Comparison of ENCODE assay signal across 2 cellular contexts in the genomic region with DNA sequence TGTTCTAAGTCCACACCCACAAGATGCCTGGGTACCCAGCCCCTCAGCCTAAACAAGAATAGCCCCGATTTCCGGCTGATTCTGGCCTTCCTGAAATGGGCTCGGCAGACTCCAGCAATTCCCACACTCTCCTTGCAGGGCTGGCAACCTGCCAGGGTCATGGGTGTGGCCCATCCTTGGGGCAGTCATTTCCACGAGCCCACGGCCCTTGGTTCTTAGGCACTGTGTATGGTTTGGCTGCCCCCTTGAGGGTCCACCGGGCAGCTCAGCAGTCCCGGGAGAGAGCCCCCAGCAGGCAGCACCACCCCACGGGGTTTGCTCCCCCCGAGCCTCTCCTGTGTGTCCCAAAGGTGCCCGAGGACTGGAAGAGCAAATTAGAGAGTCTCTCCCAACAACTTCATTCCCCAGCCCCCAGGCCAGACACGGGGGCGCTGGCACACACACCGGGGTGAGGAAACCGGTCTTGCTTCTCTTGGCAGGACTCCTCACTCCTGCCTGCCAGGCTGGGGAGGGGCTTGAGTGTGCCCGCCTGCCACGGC.
TF ChIP-seq lines count a peak whose summit lies in the region.

No MANE protein-coding gene starts in this region.

TF ChIP-seq in SK-N-SH, 30 proteins besides CTCF, POLR2A, EP300 and RAD21 (continued from another document):
- TF ChIP-seq, protein P1, sequence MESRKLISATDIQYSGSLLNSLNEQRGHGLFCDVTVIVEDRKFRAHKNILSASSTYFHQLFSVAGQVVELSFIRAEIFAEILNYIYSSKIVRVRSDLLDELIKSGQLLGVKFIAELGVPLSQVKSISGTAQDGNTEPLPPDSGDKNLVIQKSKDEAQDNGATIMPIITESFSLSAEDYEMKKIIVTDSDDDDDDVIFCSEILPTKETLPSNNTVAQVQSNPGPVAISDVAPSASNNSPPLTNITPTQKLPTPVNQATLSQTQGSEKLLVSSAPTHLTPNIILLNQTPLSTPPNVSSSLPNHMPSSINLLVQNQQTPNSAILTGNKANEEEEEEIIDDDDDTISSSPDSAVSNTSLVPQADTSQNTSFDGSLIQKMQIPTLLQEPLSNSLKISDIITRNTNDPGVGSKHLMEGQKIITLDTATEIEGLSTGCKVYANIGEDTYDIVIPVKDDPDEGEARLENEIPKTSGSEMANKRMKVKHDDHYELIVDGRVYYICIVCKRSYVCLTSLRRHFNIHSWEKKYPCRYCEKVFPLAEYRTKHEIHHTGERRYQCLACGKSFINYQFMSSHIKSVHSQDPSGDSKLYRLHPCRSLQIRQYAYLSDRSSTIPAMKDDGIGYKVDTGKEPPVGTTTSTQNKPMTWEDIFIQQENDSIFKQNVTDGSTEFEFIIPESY (IDR thresholded peaks at IDR 0.05; ENCODE audit: borderline replicate concordance, low read depth), result no peak
- TF ChIP-seq JUND (IDR thresholded peaks at IDR 0.05), result no peak
- TF ChIP-seq POLR2AphosphoS5 (IDR thresholded peaks at IDR 0.05; ENCODE audit: low read depth, low read length), result no peak
- TF ChIP-seq ELF1 (IDR thresholded peaks at IDR 0.05), result no peak
- no peak for TF ChIP-seq RXRA (IDR thresholded peaks at IDR 0.05; ENCODE audit: borderline replicate concordance, low read depth)
- no peak for TF ChIP-seq NRF1 (IDR thresholded peaks at IDR 0.05; ENCODE audit: low read depth, low read length)
- no peak for TF ChIP-seq NFIC (IDR thresholded peaks at IDR 0.05; ENCODE audit: borderline replicate concordance)
- TF ChIP-seq, protein P2, sequence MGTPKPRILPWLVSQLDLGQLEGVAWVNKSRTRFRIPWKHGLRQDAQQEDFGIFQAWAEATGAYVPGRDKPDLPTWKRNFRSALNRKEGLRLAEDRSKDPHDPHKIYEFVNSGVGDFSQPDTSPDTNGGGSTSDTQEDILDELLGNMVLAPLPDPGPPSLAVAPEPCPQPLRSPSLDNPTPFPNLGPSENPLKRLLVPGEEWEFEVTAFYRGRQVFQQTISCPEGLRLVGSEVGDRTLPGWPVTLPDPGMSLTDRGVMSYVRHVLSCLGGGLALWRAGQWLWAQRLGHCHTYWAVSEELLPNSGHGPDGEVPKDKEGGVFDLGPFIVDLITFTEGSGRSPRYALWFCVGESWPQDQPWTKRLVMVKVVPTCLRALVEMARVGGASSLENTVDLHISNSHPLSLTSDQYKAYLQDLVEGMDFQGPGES (IDR thresholded peaks at IDR 0.05; ENCODE audit: low read depth, low read length), result no peak
- TF ChIP-seq YY1 (IDR thresholded peaks at IDR 0.05; ENCODE audit: low read depth), result no peak
- TF ChIP-seq GATA2 (CRISPR knock-in tag; IDR thresholded peaks at IDR 0.05), result no peak
- TF ChIP-seq, protein P3, sequence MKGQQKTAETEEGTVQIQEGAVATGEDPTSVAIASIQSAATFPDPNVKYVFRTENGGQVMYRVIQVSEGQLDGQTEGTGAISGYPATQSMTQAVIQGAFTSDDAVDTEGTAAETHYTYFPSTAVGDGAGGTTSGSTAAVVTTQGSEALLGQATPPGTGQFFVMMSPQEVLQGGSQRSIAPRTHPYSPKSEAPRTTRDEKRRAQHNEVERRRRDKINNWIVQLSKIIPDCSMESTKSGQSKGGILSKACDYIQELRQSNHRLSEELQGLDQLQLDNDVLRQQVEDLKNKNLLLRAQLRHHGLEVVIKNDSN (IDR thresholded peaks at IDR 0.05; ENCODE audit: borderline replicate concordance, low read depth), result no peak
- TF ChIP-seq MXI1 (IDR thresholded peaks at IDR 0.05; ENCODE audit: low read depth, low read length), result no peak
- no peak for TF ChIP-seq SMC3 (IDR thresholded peaks at IDR 0.05; ENCODE audit: low read depth, low read length)

TF ChIP-seq in SK-N-SH treated with all-trans-retinoic acid at 6 μM for 48 hours, 23 proteins besides CTCF, POLR2A, EP300 and RAD21 (continued from another document):
- TF ChIP-seq, protein P4, sequence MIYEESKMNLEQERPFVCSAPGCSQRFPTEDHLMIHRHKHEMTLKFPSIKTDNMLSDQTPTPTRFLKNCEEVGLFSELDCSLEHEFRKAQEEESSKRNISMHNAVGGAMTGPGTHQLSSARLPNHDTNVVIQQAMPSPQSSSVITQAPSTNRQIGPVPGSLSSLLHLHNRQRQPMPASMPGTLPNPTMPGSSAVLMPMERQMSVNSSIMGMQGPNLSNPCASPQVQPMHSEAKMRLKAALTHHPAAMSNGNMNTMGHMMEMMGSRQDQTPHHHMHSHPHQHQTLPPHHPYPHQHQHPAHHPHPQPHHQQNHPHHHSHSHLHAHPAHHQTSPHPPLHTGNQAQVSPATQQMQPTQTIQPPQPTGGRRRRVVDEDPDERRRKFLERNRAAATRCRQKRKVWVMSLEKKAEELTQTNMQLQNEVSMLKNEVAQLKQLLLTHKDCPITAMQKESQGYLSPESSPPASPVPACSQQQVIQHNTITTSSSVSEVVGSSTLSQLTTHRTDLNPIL (CRISPR knock-in tag; IDR thresholded peaks at IDR 0.05; ENCODE audit: low read depth), result no peak
- TF ChIP-seq ZC3H10 (CRISPR knock-in tag; IDR thresholded peaks at IDR 0.05) (no peak), ARNTL (CRISPR knock-in tag; IDR thresholded peaks at IDR 0.05; ENCODE audit: borderline replicate concordance, low read depth) (no peak), ZNF8 (CRISPR knock-in tag; IDR thresholded peaks at IDR 0.05) (no peak), RARB (CRISPR knock-in tag; IDR thresholded peaks at IDR 0.05) (no peak)
- TF ChIP-seq, protein P5, sequence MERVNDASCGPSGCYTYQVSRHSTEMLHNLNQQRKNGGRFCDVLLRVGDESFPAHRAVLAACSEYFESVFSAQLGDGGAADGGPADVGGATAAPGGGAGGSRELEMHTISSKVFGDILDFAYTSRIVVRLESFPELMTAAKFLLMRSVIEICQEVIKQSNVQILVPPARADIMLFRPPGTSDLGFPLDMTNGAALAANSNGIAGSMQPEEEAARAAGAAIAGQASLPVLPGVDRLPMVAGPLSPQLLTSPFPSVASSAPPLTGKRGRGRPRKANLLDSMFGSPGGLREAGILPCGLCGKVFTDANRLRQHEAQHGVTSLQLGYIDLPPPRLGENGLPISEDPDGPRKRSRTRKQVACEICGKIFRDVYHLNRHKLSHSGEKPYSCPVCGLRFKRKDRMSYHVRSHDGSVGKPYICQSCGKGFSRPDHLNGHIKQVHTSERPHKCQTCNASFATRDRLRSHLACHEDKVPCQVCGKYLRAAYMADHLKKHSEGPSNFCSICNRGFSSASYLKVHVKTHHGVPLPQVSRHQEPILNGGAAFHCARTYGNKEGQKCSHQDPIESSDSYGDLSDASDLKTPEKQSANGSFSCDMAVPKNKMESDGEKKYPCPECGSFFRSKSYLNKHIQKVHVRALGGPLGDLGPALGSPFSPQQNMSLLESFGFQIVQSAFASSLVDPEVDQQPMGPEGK (CRISPR knock-in tag; IDR thresholded peaks at IDR 0.05; ENCODE audit: borderline replicate concordance), result no peak
- TF ChIP-seq, protein P6, sequence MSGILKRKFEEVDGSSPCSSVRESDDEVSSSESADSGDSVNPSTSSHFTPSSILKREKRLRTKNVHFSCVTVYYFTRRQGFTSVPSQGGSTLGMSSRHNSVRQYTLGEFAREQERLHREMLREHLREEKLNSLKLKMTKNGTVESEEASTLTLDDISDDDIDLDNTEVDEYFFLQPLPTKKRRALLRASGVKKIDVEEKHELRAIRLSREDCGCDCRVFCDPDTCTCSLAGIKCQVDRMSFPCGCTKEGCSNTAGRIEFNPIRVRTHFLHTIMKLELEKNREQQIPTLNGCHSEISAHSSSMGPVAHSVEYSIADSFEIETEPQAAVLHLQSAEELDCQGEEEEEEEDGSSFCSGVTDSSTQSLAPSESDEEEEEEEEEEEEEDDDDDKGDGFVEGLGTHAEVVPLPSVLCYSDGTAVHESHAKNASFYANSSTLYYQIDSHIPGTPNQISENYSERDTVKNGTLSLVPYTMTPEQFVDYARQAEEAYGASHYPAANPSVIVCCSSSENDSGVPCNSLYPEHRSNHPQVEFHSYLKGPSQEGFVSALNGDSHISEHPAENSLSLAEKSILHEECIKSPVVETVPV (CRISPR knock-in tag; IDR thresholded peaks at IDR 0.05), result no peak
